2 cellular contexts compared by ENCODE assay signal in the genomic region with DNA sequence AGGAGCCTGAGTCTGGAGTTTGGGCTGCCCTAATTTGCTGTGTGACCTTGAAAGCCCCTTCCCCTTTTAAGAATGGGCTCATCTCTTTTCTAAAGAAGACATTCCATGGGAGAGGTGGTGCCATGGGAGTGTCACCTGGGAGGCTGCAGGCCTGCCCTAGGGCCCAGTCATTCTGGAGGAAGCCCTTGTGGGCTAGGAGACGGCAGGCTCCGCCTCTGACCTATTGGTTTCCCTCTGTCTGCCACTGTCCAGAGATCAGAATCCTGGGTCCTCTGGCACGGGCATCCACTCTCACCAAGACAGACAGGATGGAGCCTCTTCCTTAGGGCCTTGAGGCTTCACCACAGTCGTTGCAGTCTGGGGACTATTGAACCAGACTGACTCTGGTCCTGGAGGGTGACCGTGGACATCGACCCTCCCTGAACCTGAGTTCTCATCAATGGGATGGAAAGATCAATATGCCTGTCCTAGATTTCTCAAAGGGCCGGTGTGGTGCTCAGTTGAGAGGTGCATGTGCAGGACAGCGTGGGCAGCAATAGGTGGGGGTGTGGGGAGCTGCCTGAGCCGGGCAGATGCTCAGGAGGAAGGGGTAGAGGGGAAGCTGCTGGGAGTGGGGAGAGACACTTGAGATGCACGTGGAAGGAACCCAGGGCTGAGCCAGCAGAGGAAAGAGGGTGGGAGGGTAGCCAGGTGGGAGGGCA.
TF ChIP-seq lines count a peak whose summit lies in the region.

No MANE protein-coding gene starts in this region.

TF ChIP-seq in H1, 55 proteins besides CTCF, POLR2A, EP300 and RAD21 (continued from another document):
- no peak for TF ChIP-seq RXRA (IDR thresholded peaks at IDR 0.05; ENCODE audit: insufficient read depth, low read depth, low read length)
- no peak for TF ChIP-seq SP4 (IDR thresholded peaks at IDR 0.05; ENCODE audit: low read length)
- TF ChIP-seq EGR1 (IDR thresholded peaks at IDR 0.05; ENCODE audit: borderline replicate concordance, low read depth, low read length) = no peak
- no peak for TF ChIP-seq KDM4A (IDR thresholded peaks at IDR 0.05; ENCODE audit: low read depth, low read length, severe bottlenecking)
- TF ChIP-seq, protein P1, sequence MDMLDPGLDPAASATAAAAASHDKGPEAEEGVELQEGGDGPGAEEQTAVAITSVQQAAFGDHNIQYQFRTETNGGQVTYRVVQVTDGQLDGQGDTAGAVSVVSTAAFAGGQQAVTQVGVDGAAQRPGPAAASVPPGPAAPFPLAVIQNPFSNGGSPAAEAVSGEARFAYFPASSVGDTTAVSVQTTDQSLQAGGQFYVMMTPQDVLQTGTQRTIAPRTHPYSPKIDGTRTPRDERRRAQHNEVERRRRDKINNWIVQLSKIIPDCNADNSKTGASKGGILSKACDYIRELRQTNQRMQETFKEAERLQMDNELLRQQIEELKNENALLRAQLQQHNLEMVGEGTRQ (IDR thresholded peaks at IDR 0.05; ENCODE audit: low read length) = no peak

TF ChIP-seq in liver, 16 proteins besides CTCF, POLR2A, EP300 and RAD21 (continued from another document):
- TF ChIP-seq, protein P2, sequence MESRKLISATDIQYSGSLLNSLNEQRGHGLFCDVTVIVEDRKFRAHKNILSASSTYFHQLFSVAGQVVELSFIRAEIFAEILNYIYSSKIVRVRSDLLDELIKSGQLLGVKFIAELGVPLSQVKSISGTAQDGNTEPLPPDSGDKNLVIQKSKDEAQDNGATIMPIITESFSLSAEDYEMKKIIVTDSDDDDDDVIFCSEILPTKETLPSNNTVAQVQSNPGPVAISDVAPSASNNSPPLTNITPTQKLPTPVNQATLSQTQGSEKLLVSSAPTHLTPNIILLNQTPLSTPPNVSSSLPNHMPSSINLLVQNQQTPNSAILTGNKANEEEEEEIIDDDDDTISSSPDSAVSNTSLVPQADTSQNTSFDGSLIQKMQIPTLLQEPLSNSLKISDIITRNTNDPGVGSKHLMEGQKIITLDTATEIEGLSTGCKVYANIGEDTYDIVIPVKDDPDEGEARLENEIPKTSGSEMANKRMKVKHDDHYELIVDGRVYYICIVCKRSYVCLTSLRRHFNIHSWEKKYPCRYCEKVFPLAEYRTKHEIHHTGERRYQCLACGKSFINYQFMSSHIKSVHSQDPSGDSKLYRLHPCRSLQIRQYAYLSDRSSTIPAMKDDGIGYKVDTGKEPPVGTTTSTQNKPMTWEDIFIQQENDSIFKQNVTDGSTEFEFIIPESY (IDR thresholded peaks at IDR 0.05) = peak; percentile 65
- TF ChIP-seq, protein P3, sequence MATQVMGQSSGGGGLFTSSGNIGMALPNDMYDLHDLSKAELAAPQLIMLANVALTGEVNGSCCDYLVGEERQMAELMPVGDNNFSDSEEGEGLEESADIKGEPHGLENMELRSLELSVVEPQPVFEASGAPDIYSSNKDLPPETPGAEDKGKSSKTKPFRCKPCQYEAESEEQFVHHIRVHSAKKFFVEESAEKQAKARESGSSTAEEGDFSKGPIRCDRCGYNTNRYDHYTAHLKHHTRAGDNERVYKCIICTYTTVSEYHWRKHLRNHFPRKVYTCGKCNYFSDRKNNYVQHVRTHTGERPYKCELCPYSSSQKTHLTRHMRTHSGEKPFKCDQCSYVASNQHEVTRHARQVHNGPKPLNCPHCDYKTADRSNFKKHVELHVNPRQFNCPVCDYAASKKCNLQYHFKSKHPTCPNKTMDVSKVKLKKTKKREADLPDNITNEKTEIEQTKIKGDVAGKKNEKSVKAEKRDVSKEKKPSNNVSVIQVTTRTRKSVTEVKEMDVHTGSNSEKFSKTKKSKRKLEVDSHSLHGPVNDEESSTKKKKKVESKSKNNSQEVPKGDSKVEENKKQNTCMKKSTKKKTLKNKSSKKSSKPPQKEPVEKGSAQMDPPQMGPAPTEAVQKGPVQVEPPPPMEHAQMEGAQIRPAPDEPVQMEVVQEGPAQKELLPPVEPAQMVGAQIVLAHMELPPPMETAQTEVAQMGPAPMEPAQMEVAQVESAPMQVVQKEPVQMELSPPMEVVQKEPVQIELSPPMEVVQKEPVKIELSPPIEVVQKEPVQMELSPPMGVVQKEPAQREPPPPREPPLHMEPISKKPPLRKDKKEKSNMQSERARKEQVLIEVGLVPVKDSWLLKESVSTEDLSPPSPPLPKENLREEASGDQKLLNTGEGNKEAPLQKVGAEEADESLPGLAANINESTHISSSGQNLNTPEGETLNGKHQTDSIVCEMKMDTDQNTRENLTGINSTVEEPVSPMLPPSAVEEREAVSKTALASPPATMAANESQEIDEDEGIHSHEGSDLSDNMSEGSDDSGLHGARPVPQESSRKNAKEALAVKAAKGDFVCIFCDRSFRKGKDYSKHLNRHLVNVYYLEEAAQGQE (IDR thresholded peaks at IDR 0.05) = peak; percentile 68
- TF ChIP-seq TAF1 (conservative IDR thresholded peaks at IDR 0.05) = peak; percentile 52
- TF ChIP-seq, protein P4, sequence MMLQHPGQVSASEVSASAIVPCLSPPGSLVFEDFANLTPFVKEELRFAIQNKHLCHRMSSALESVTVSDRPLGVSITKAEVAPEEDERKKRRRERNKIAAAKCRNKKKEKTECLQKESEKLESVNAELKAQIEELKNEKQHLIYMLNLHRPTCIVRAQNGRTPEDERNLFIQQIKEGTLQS (IDR thresholded peaks at IDR 0.05) = peak; percentile 78
- peak; percentile 96 to 97 for TF ChIP-seq HNF4A (conservative IDR thresholded peaks at IDR 0.05)
- TF ChIP-seq EGR1 (IDR thresholded peaks at IDR 0.05; ENCODE audit: low read depth in 2 of 2) = peak; percentile 95 to 98
- TF ChIP-seq, protein P5, sequence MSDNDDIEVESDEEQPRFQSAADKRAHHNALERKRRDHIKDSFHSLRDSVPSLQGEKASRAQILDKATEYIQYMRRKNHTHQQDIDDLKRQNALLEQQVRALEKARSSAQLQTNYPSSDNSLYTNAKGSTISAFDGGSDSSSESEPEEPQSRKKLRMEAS (IDR thresholded peaks at IDR 0.05) = peak; percentile 83
- TF ChIP-seq NR2F2 (IDR thresholded peaks at IDR 0.05) = peak; percentile 77
- TF ChIP-seq HNF4G (IDR thresholded peaks at IDR 0.05) = peak; percentile 93
- peak; percentile 100 for TF ChIP-seq SP1 (IDR thresholded peaks at IDR 0.05)
- peak; percentile 100 for TF ChIP-seq RXRA (IDR thresholded peaks at IDR 0.05)
- TF ChIP-seq YY1 (IDR thresholded peaks at IDR 0.05) = peak; percentile 54
- peak; percentile 98 for TF ChIP-seq FOXA1 (IDR thresholded peaks at IDR 0.05)
- peak; percentile 89 to 90 for TF ChIP-seq JUND (IDR thresholded peaks at IDR 0.05)
- TF ChIP-seq FOXA2 (IDR thresholded peaks at IDR 0.05) = peak; percentile 96
